ENCODE assay signal across 12 cellular contexts in the genomic region with DNA sequence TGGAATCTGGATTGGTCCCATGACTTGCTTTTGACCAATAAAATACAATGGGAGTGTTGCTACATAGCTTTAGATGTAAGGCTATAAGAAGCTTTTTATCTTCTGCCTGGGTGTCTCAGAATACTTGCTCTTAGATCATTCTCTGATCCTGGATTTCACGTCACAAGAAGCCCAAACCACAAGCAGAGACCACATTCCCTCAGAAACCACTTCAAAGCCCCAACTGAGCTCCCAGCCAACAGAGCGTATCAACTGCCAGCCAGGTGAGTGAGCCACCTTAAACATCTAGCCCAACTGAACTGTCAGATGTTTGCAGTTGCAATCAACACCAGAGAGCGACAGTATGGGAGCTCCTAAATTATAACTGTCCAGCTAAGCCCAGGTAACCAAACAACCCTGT.
DNase-seq lines count a peak whose midpoint lies in the region; TF ChIP-seq lines count a peak whose summit lies in the region.
"Had no signal": no experiment of that assay in that cellular context is flagged by ENCODE, and none has a peak within 500 bp of the region (broad histone marks: within the 10 kb centered on the region; RNA-seq: fewer than 3 reads in every experiment).

No MANE protein-coding gene starts in this region.

- H3F3A ChIP-seq in MM.1S (ENCODE audit: insufficient read depth, low read length) (0 out of 2 replicates have a peak, but pooled peaks cover 3% of the 10 kb centered on the region), smooth muscle cell (ENCODE audit: low read depth) (no peaks in the 10 kb centered on the region)

- no peak overlapping the region for H3K27ac ChIP-seq in MM.1S (ENCODE audit: low read length)
- H3K27ac ChIP-seq in smooth muscle cell (ENCODE audit: low read depth): peak overlapping the region; percentile 21
- H3K27ac ChIP-seq: thyroid gland had no signal

- H3K27me3 ChIP-seq in MM.1S (replicated peaks; ENCODE audit: insufficient read depth, low read length): no peaks in the 10 kb centered on the region
- no peaks in the 10 kb centered on the region for H3K27me3 ChIP-seq in smooth muscle cell (ENCODE audit: low read depth)
- H3K27me3 ChIP-seq: thyroid gland had no signal

- H3K9me3 ChIP-seq in MM.1S (replicated peaks; ENCODE audit: insufficient read depth, low read length): no peaks in the 10 kb centered on the region
- no peaks in the 10 kb centered on the region for H3K9me3 ChIP-seq in smooth muscle cell (replicated peaks; ENCODE audit: low read depth)
- H3K9me3 ChIP-seq: thyroid gland had no signal

- intact Hi-C loops in posterior vena cava (cut with DNase I): no loop called here

- H3K9me2 ChIP-seq in MM.1S (replicated peaks; ENCODE audit: insufficient read depth, low read length): no peaks in the 10 kb centered on the region

- peak; percentile 20 to 23 for DNase-seq in activated T-cell treated with anti-CD3 and anti-CD28 coated beads, Interleukin-2, amount 50 U/mL, for 48 hours
- no peak for DNase-seq in activated T-cell treated with anti-CD3 and anti-CD28 coated beads, Interleukin-2, amount 50 U/mL, for 24 hours
- DNase-seq in MM.1S (peak; percentile 97), astrocyte of the spinal cord (ENCODE audit: low read depth, low spot score) (peak; percentile 67), smooth muscle cell (lab: John Stamatoyannopoulos, UW; ENCODE audit: unreplicated experiment) (no peak), nephron progenitor cell (no peak), posterior vena cava (ENCODE audit: low spot score) (no peak), anterior cingulate cortex (lab: John Stamatoyannopoulos, UW) (no peak)
- DNase-seq: amygdala, NCI-H1436, NCI-H774, thyroid gland had no signal

- H3K4me2 ChIP-seq in MM.1S (ENCODE audit: low read depth, low read length): peak overlapping the region; percentile 10; the same call in 1 of the 2 replicates
- H3K4me2 ChIP-seq in smooth muscle cell: peak overlapping the region; percentile 16

- no peak overlapping the region for H3K4me3 Mint-ChIP-seq in activated T-cell treated with anti-CD3 and anti-CD28 coated beads, Interleukin-2, amount 50 U/mL, for 24 hours
- H3K4me3 Mint-ChIP-seq in nephron progenitor cell: no peak overlapping the region

- H3K9me3 Mint-ChIP-seq in activated T-cell treated with anti-CD3 and anti-CD28 coated beads, Interleukin-2, amount 50 U/mL, for 24 hours: peaks cover 19% of the 10 kb centered on the region
- peaks cover 8% of the 10 kb centered on the region for H3K9me3 Mint-ChIP-seq in nephron progenitor cell

- no peak overlapping the region for H3K9ac ChIP-seq in MM.1S (ENCODE audit: low read length)
- no peak overlapping the region for H3K9ac ChIP-seq in smooth muscle cell (ENCODE audit: low read depth)

- H3K27me3 Mint-ChIP-seq in activated T-cell treated with anti-CD3 and anti-CD28 coated beads, Interleukin-2, amount 50 U/mL, for 24 hours: peaks cover 5% of the 10 kb centered on the region
- peaks cover 6% of the 10 kb centered on the region for H3K27me3 Mint-ChIP-seq in nephron progenitor cell (ENCODE audit: low read depth, poor library complexity)

- H2AFZ ChIP-seq in MM.1S (ENCODE audit: low read length) (no peak overlapping the region), smooth muscle cell (ENCODE audit: low read depth) (no peak overlapping the region)

- H3K4me3 ChIP-seq in MM.1S (ENCODE audit: low read length) (no peak overlapping the region), astrocyte of the spinal cord (ENCODE audit: low read depth, low read length) (no peak overlapping the region), smooth muscle cell (no peak overlapping the region)
- H3K4me3 ChIP-seq: thyroid gland had no signal

- H4K20me1 ChIP-seq in MM.1S (ENCODE audit: insufficient read depth, low read length): no peaks in the 10 kb centered on the region
- H4K20me1 ChIP-seq in smooth muscle cell (ENCODE audit: low read depth): no peaks in the 10 kb centered on the region

- H3K4me1 Mint-ChIP-seq in activated T-cell treated with anti-CD3 and anti-CD28 coated beads, Interleukin-2, amount 50 U/mL, for 24 hours (ENCODE audit: low read depth): peaks cover 6% of the 10 kb centered on the region
- H3K4me1 Mint-ChIP-seq in nephron progenitor cell: peaks cover 18% of the 10 kb centered on the region

- no peak overlapping the region for H3K27ac Mint-ChIP-seq in activated T-cell treated with anti-CD3 and anti-CD28 coated beads, Interleukin-2, amount 50 U/mL, for 24 hours
- no peak overlapping the region for H3K27ac Mint-ChIP-seq in nephron progenitor cell

- in situ Hi-C loops in astrocyte of the spinal cord (cut with HindIII; ENCODE audit: low sequenced_read_pairs): no loop called here

- H3K36me3 ChIP-seq in MM.1S (replicated peaks; ENCODE audit: insufficient read depth, low read length) (no peaks in the 10 kb centered on the region), smooth muscle cell (ENCODE audit: low read depth) (no peaks in the 10 kb centered on the region)
- H3K36me3 ChIP-seq: thyroid gland had no signal

- peaks cover 16% of the 10 kb centered on the region for H3K4me1 ChIP-seq in MM.1S (ENCODE audit: low read length)
- H3K4me1 ChIP-seq in smooth muscle cell (ENCODE audit: low read depth): peaks cover 4% of the 10 kb centered on the region
- H3K4me1 ChIP-seq: thyroid gland had no signal

- WGBS in smooth muscle cell (ENCODE audit: low lambda C conversion rate): 19% methylated on average over 3 of the region's 3 CpGs

- H3K79me2 ChIP-seq in MM.1S (ENCODE audit: low read length) (no peaks in the 10 kb centered on the region), smooth muscle cell (ENCODE audit: low read depth) (no peaks in the 10 kb centered on the region)

- no peaks in the 10 kb centered on the region for H3K36me3 Mint-ChIP-seq in activated T-cell treated with anti-CD3 and anti-CD28 coated beads, Interleukin-2, amount 50 U/mL, for 24 hours (ENCODE audit: low read depth)
- H3K36me3 Mint-ChIP-seq in nephron progenitor cell (ENCODE audit: low read depth): no peaks in the 10 kb centered on the region

- TF ChIP-seq CTCF in MM.1S (IDR thresholded peaks at IDR 0.05; ENCODE audit: low read length) (peak; percentile 22; the same call in 1 of the 2 replicates), astrocyte of the spinal cord (IDR thresholded peaks at IDR 0.05; ENCODE audit: low read depth, low read length) (no peak), smooth muscle cell (IDR thresholded peaks at IDR 0.05; ENCODE audit: borderline replicate concordance, insufficient read depth, poor library complexity, severe bottlenecking) (no peak), nephron progenitor cell (IDR thresholded peaks at IDR 0.05) (no peak)

Comparison
In these comparisons a context has a peak if more than half of its experiments do, and no peak if none do; other contexts are left out.
1. DNase-seq: peak in activated T-cell treated with anti-CD3 and anti-CD28 coated beads, Interleukin-2, amount 50 U/mL, for 48 hours (2 of 2), MM.1S (single experiment) and astrocyte of the spinal cord (single experiment); none in activated T-cell treated with anti-CD3 and anti-CD28 coated beads, Interleukin-2, amount 50 U/mL, for 24 hours (single experiment), smooth muscle cell (single experiment), nephron progenitor cell (single experiment), posterior vena cava (single experiment) and anterior cingulate cortex (0 of 58).